In genomic region chr17:27332485-27333409, GRCh38 we compare ENCODE assay signal across 8 cellular contexts. TPM values are rescaled to one million over a fixed set of nuclear protein-coding genes. Genes with fewer than 3 reads are reported as not detected.
A peak's percentile ranks its signal among the peaks of the same experiment; 100 is the strongest.
DNase-seq lines count a peak whose midpoint lies in the region; ATAC-seq and FAIRE-seq lines count a peak whose summit lies in the region.

No MANE protein-coding gene starts in this region.

- POLR2A ChIA-PET in naive thymus-derived CD8-positive, alpha-beta T cell (lab: Charles Lee), result interaction anchor here (0.6 to 2.6 kb wide), 5 partner anchors 18 to 96 kb away, joined by 3 to 30 read pairs (median 3); partner anchors contain the start of gene WSB1

- H3K27ac Mint-ChIP-seq in activated T-helper 1 cell treated with anti-CD3 and anti-CD28 coated beads, Interleukin-12 subunit alpha, Interleukin-12 subunit beta, Interleukin-2, Interleukin-4 antibody, amounts not matched to agents 30 ng/mL and 10 ng/mL and 1 ng/mL, durations not matched to agents 14 hours and 24 hours and 36 hours, result peak overlapping the region; percentile 95
- peak overlapping the region; percentile 51 to 98 (median 83) for H3K27ac Mint-ChIP-seq in naive thymus-derived CD8-positive, alpha-beta T cell
- peak overlapping the region; percentile 98 for H3K27ac Mint-ChIP-seq in stimulated activated naive B cell treated with anti-CD40 and anti-IgM and Interleukin-4, amounts not matched to agents 10 μg/mL and 1 μg/mL and 100 μg/mL, for 72 hours

- H3K4me1 Mint-ChIP-seq in activated T-helper 1 cell treated with anti-CD3 and anti-CD28 coated beads, Interleukin-12 subunit alpha, Interleukin-12 subunit beta, Interleukin-2, Interleukin-4 antibody, amounts not matched to agents 30 ng/mL and 10 ng/mL and 1 ng/mL, durations not matched to agents 14 hours and 24 hours and 36 hours (ENCODE audit: low read depth), result peaks cover 20% of the 10 kb centered on the region
- H3K4me1 Mint-ChIP-seq in naive thymus-derived CD8-positive, alpha-beta T cell, result peaks cover 8 to 34% (median 23%) of the 10 kb centered on the region in 4 donors
- H3K4me1 Mint-ChIP-seq in stimulated activated naive B cell treated with anti-CD40 and anti-IgM and Interleukin-4, amounts not matched to agents 10 μg/mL and 1 μg/mL and 100 μg/mL, for 72 hours, result peaks cover 28 to 40% of the 10 kb centered on the region in 2 donors

- no peaks in the 10 kb centered on the region for H3K36me3 Mint-ChIP-seq in activated T-helper 1 cell treated with anti-CD3 and anti-CD28 coated beads, Interleukin-12 subunit alpha, Interleukin-12 subunit beta, Interleukin-2, Interleukin-4 antibody, amounts not matched to agents 30 ng/mL and 10 ng/mL and 1 ng/mL, durations not matched to agents 14 hours and 24 hours and 36 hours (ENCODE audit: low read depth)
- no peaks in the 10 kb centered on the region for H3K36me3 Mint-ChIP-seq in naive thymus-derived CD8-positive, alpha-beta T cell
- H3K36me3 Mint-ChIP-seq in stimulated activated naive B cell treated with anti-CD40 and anti-IgM and Interleukin-4, amounts not matched to agents 10 μg/mL and 1 μg/mL and 100 μg/mL, for 72 hours, result peaks cover 0 to 1% of the 10 kb centered on the region in 2 donors

- DNase-seq in DMS79 (lab: John Stamatoyannopoulos, UW) (peak; percentile 92), KBM-7 (peak; percentile 97), RCC 7860 (ENCODE audit: low spot score) (peak; percentile 95), fibroblast of gingiva (ENCODE audit: low read depth) (peak; percentile 96)
- peak; percentile 81 for DNase-seq in activated T-helper 1 cell treated with anti-CD3 and anti-CD28 coated beads, Interleukin-12 subunit alpha, Interleukin-12 subunit beta, Interleukin-2, Interleukin-4 antibody, amounts not matched to agents 30 ng/mL and 10 ng/mL and 1 ng/mL, durations not matched to agents 14 hours and 24 hours and 36 hours (ENCODE audit: low spot score)
- DNase-seq in naive thymus-derived CD8-positive, alpha-beta T cell, result peak; percentile 70 to 93 (median 80)
- DNase-seq in stimulated activated naive B cell treated with anti-CD40 and anti-IgM and Interleukin-4, amounts not matched to agents 10 μg/mL and 1 μg/mL and 100 μg/mL, for 72 hours, result peak; percentile 91

- in situ Hi-C loops in KBM-7 (cut with MboI; ENCODE audit: low pct_unique_long_range_greater_than_20kb, low sequenced_read_pairs), result no loop called here

- peak; percentile 85 for ATAC-seq in GM21717 (IDR thresholded peaks at IDR 0.05; ENCODE audit: unreplicated experiment)
- ATAC-seq in naive thymus-derived CD8-positive, alpha-beta T cell, result peak; percentile 84 to 91
- ATAC-seq in stimulated activated naive B cell treated with anti-CD40 and anti-IgM and Interleukin-4, amounts not matched to agents 10 μg/mL and 1 μg/mL and 100 μg/mL, for 72 hours (replicated peaks), result peak; percentile 86 to 88

- H3K9me3 Mint-ChIP-seq in activated T-helper 1 cell treated with anti-CD3 and anti-CD28 coated beads, Interleukin-12 subunit alpha, Interleukin-12 subunit beta, Interleukin-2, Interleukin-4 antibody, amounts not matched to agents 30 ng/mL and 10 ng/mL and 1 ng/mL, durations not matched to agents 14 hours and 24 hours and 36 hours, result no peaks in the 10 kb centered on the region
- H3K9me3 Mint-ChIP-seq in naive thymus-derived CD8-positive, alpha-beta T cell, result no peaks in the 10 kb centered on the region
- H3K9me3 Mint-ChIP-seq in stimulated activated naive B cell treated with anti-CD40 and anti-IgM and Interleukin-4, amounts not matched to agents 10 μg/mL and 1 μg/mL and 100 μg/mL, for 72 hours, result no peaks in the 10 kb centered on the region

- intact Hi-C loops in activated T-helper 1 cell treated with anti-CD3 and anti-CD28 coated beads, Interleukin-12 subunit alpha, Interleukin-12 subunit beta, Interleukin-2, Interleukin-4 antibody, amounts not matched to agents 30 ng/mL and 10 ng/mL and 1 ng/mL, durations not matched to agents 14 hours and 24 hours and 36 hours (cut with micrococcal nuclease), result loop anchor here (1.0 to 2.0 kb wide), 3 partner anchors 20 to 96 kb away; partner anchors contain the start of gene WSB1

- peak; percentile 78 for FAIRE-seq in RCC 7860 (lab: Jason Lieb, UNC)

- H3K27me3 Mint-ChIP-seq in activated T-helper 1 cell treated with anti-CD3 and anti-CD28 coated beads, Interleukin-12 subunit alpha, Interleukin-12 subunit beta, Interleukin-2, Interleukin-4 antibody, amounts not matched to agents 30 ng/mL and 10 ng/mL and 1 ng/mL, durations not matched to agents 14 hours and 24 hours and 36 hours (ENCODE audit: insufficient read depth), result peaks cover 3% of the 10 kb centered on the region
- H3K27me3 Mint-ChIP-seq in naive thymus-derived CD8-positive, alpha-beta T cell, result no peaks in the 10 kb centered on the region
- no peaks in the 10 kb centered on the region for H3K27me3 Mint-ChIP-seq in stimulated activated naive B cell treated with anti-CD40 and anti-IgM and Interleukin-4, amounts not matched to agents 10 μg/mL and 1 μg/mL and 100 μg/mL, for 72 hours

- H3K4me3 Mint-ChIP-seq in activated T-helper 1 cell treated with anti-CD3 and anti-CD28 coated beads, Interleukin-12 subunit alpha, Interleukin-12 subunit beta, Interleukin-2, Interleukin-4 antibody, amounts not matched to agents 30 ng/mL and 10 ng/mL and 1 ng/mL, durations not matched to agents 14 hours and 24 hours and 36 hours, result peak overlapping the region; percentile 77
- H3K4me3 Mint-ChIP-seq in naive thymus-derived CD8-positive, alpha-beta T cell, result peak overlapping the region; percentile 75 to 89 (median 84)
- H3K4me3 Mint-ChIP-seq in stimulated activated naive B cell treated with anti-CD40 and anti-IgM and Interleukin-4, amounts not matched to agents 10 μg/mL and 1 μg/mL and 100 μg/mL, for 72 hours, result peak overlapping the region; percentile 87 to 91

RNA-seq across cellular contexts. Expression of gene WSB1, which starts 38.8 kb away (rescaled TPM):
- total RNA-seq in activated T-helper 1 cell treated with anti-CD3 and anti-CD28 coated beads, Interleukin-12 subunit alpha, Interleukin-12 subunit beta, Interleukin-2, Interleukin-4 antibody, amounts not matched to agents 30 ng/mL and 10 ng/mL and 1 ng/mL, durations not matched to agents 14 hours and 24 hours and 36 hours, result 90.3 and 102 TPM in 2 replicates
- 100 to 1,000 TPM; 154 to 159 TPM for total RNA-seq in naive thymus-derived CD8-positive, alpha-beta T cell
- polyA plus RNA-seq in naive thymus-derived CD8-positive, alpha-beta T cell, result 100 to 1,000 TPM; 128 to 186 (median 132) TPM

Comparison
In these comparisons a context has a peak if more than half of its experiments do, and no peak if none do; other contexts are left out.
1. Peak in every context shown above with its lines: DNase-seq and ATAC-seq.